30 cellular contexts compared by ENCODE assay signal in the genomic region with DNA sequence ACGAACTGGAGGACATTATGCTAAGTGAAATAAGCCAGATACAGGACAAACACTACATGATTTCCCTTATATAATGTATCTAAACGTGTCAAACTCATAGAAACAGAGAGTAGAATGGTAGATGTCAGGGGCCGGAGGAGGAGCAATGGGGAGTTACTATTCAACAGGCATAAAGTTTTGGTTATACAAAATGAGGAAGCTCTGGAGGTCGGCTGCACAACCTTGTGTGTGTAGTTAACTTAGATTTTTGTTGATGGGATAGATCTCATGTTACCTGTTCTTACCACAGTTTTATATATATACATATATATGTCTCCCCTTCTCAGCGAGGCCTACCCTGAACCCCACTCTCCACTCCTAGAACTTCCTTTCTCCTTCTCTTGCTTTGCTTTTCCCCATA. TPM values are rescaled to one million over a fixed set of nuclear protein-coding genes. Genes with fewer than 3 reads are reported as not detected.
DNase-seq lines count a peak whose midpoint lies in the region; ATAC-seq, FAIRE-seq and TF ChIP-seq lines count a peak whose summit lies in the region.
"Had no signal": no experiment of that assay in that cellular context is flagged by ENCODE, and none has a peak within 500 bp of the region (broad histone marks: within the 10 kb centered on the region; RNA-seq: fewer than 3 reads in every experiment).

No MANE protein-coding gene starts in this region.

- no peaks in the 10 kb centered on the region for H3K9me3 ChIP-seq in IMR-90 (ENCODE audit: control insufficient read depth, insufficient read depth, low read length)
- no peaks in the 10 kb centered on the region for H3K9me3 ChIP-seq in HepG2 (ENCODE audit: low read length)
- H3K9me3 ChIP-seq in smooth muscle cell (replicated peaks; ENCODE audit: low read depth): no peaks in the 10 kb centered on the region
- H3K9me3 ChIP-seq: BLaER1 treated with 17β-estradiol and CSF1 and Interleukin-3, amounts not matched to agents 10 nM and 100 nM had no signal

- no CpG with 5 or more reads among the region's 5 CpGs for WGBS in IMR-90 (ENCODE audit: extremely low coverage in 2 of 2, insufficient read length in 1 of 2), 2 experiments
- WGBS in HepG2 (ENCODE audit: low lambda C conversion rate): 31% methylated on average over 5 of the region's 5 CpGs
- 86% methylated on average over 5 of the region's 5 CpGs for WGBS in smooth muscle cell (ENCODE audit: low lambda C conversion rate)

- H3K14ac ChIP-seq in IMR-90 (replicated peaks; ENCODE audit: low read depth, low read length): no peak overlapping the region

- no peak for FAIRE-seq in HepG2 (lab: Jason Lieb, UNC)
- FAIRE-seq: A204.1, D721Med, GM12892, GM18507 had no signal

- H3K9ac ChIP-seq in IMR-90 (ENCODE audit: low read depth, low read length) (no peak overlapping the region), HepG2 (ENCODE audit: insufficient read depth, low read depth, low read length) (peak overlapping the region; percentile 70), smooth muscle cell (ENCODE audit: low read depth) (no peak overlapping the region)
- H3K9ac ChIP-seq: BLaER1 treated with 17β-estradiol and CSF1 and Interleukin-3, amounts not matched to agents 10 nM and 100 nM had no signal

- H3K4ac ChIP-seq in IMR-90 (ENCODE audit: low read depth, low read length): no peak overlapping the region

- H3K36me3 ChIP-seq in ACC112 (ENCODE audit: insufficient read depth, low read length) (no peaks in the 10 kb centered on the region), IMR-90 (ENCODE audit: control insufficient read depth, insufficient read depth, low read length) (no peaks in the 10 kb centered on the region), HepG2 (replicated peaks in 1 of 2; ENCODE audit: control insufficient read depth in 1 of 2, insufficient read depth in 2 of 2, low read length in 2 of 2) (no peaks in the 10 kb centered on the region), smooth muscle cell (ENCODE audit: low read depth) (no peaks in the 10 kb centered on the region)
- H3K36me3 ChIP-seq: BLaER1 treated with 17β-estradiol and CSF1 and Interleukin-3, amounts not matched to agents 10 nM and 100 nM had no signal

- no peak overlapping the region for H2AFZ ChIP-seq in ACC112 (ENCODE audit: low read length, unreplicated experiment)
- H2AFZ ChIP-seq in IMR-90 (replicated peaks; ENCODE audit: low read length, poor library complexity): no peak overlapping the region
- no peak overlapping the region for H2AFZ ChIP-seq in HepG2 (ENCODE audit: low read length)
- peak overlapping the region; percentile 15 for H2AFZ ChIP-seq in smooth muscle cell (ENCODE audit: low read depth)

- no peak overlapping the region; the same call in 1 of the 2 replicates for H2AK5ac ChIP-seq in IMR-90 (ENCODE audit: low read depth, low read length)

- H3K9me3 Mint-ChIP-seq in stimulated activated naive CD8-positive, alpha-beta T cell treated with anti-CD3 and anti-CD28 coated beads, Interleukin-15, amount 100 ng/mL, for 72 hours: no peaks in the 10 kb centered on the region

- H4K8ac ChIP-seq in IMR-90 (ENCODE audit: low read depth in 2 of 2, low read length in 2 of 2): peak overlapping the region in 1 of 2 experiments; percentile 14; a peak in 1 of 4 replicates

- no peak for TF ChIP-seq EP300 in HepG2 (IDR thresholded peaks at IDR 0.05; ENCODE audit: low read depth in 2 of 2, low read length in 2 of 2)
- no peak for TF ChIP-seq EP300 in HepG2 (CRISPR knock-in tag; IDR thresholded peaks at IDR 0.05; ENCODE audit: borderline replicate concordance)

- peak overlapping the region; percentile 70 for H2BK5ac ChIP-seq in IMR-90 (ENCODE audit: low read depth, low read length, poor library complexity, severe bottlenecking)

- dilution Hi-C loops in IMR-90 (cut with HindIII; ENCODE audit: low sequenced_read_pairs, unreplicated experiment): no loop called here

- H3K4me1 ChIP-seq in ACC112 (ENCODE audit: control insufficient read depth, insufficient read depth, low read length, unreplicated experiment) (peaks cover 18% of the 10 kb centered on the region), IMR-90 (ENCODE audit: control insufficient read depth, insufficient read depth, low read length) (peaks cover 8% of the 10 kb centered on the region), HepG2 (ENCODE audit: insufficient read depth, low read length) (peaks cover 87% of the 10 kb centered on the region), smooth muscle cell (ENCODE audit: low read depth) (no peaks in the 10 kb centered on the region)
- H3K4me1 ChIP-seq: BLaER1 treated with 17β-estradiol and CSF1 and Interleukin-3, amounts not matched to agents 10 nM and 100 nM had no signal

- no peak overlapping the region for H3K23ac ChIP-seq in IMR-90 (ENCODE audit: low read depth, low read length)

- BruUV-seq in IMR-90 (replicated peaks; lab: Mats Ljungman, UMichigan): no TSS peak
- BruUV-seq in HepG2 (replicated peaks; lab: Mats Ljungman, UMichigan): TSS peak; percentile 96

- peak overlapping the region; percentile 57; the same call in 1 of the 2 replicates for H2BK120ac ChIP-seq in IMR-90 (ENCODE audit: low read depth, low read length)

- no peak overlapping the region for H2BK15ac ChIP-seq in IMR-90 (ENCODE audit: low read depth, low read length)

- H3K4me3 Mint-ChIP-seq in stimulated activated naive CD8-positive, alpha-beta T cell treated with anti-CD3 and anti-CD28 coated beads, Interleukin-15, amount 100 ng/mL, for 72 hours: no peak overlapping the region
- H3K4me3 Mint-ChIP-seq: CD8-positive, alpha-beta memory T cell; IgD-negative memory B cell had no signal

- no peaks in the 10 kb centered on the region for H3K9me1 ChIP-seq in IMR-90 (ENCODE audit: insufficient read depth, low read length)

- H3K27ac ChIP-seq in ACC112 (ENCODE audit: low read depth, low read length): peak overlapping the region; percentile 42
- H3K27ac ChIP-seq in IMR-90 (ENCODE audit: insufficient read depth, low read length): peak overlapping the region; percentile 67; the same call in 1 of the 2 replicates
- H3K27ac ChIP-seq in HepG2 (ENCODE audit: extremely low read length, insufficient read depth, low read length): peak overlapping the region; percentile 98
- H3K27ac ChIP-seq in smooth muscle cell (ENCODE audit: low read depth): no peak overlapping the region
- H3K27ac ChIP-seq: BLaER1 treated with 17β-estradiol and CSF1 and Interleukin-3, amounts not matched to agents 10 nM and 100 nM; HL-60 had no signal

- H3K4me3 ChIP-seq in ACC112 (ENCODE audit: low read depth, low read length) (no peak overlapping the region), IMR-90 (ENCODE audit: insufficient read depth, low read depth, low read length) (no peak overlapping the region), HepG2 (replicated peaks in 1 of 3; ENCODE audit: insufficient read depth in 1 of 3, low read depth in 2 of 3, low read length in 3 of 3) (peak overlapping the region in 1 of 3 experiments; percentile 13; a peak in 1 of 6 replicates), smooth muscle cell (no peak overlapping the region)
- H3K4me3 ChIP-seq: BLaER1 treated with 17β-estradiol and CSF1 and Interleukin-3, amounts not matched to agents 10 nM and 100 nM had no signal

- peak overlapping the region; percentile 86 for H3K18ac ChIP-seq in IMR-90 (ENCODE audit: low read depth, low read length)

- H4K91ac ChIP-seq in IMR-90 (ENCODE audit: insufficient read depth, low read depth, low read length): peak overlapping the region; percentile 33; the same call in 1 of the 2 replicates

- H3K79me1 ChIP-seq in IMR-90 (ENCODE audit: low read depth in 1 of 2, low read length in 2 of 2): no peaks in the 10 kb centered on the region

- TF ChIP-seq POLR2A in IMR-90 (IDR thresholded peaks at IDR 0.05; ENCODE audit: low read depth, low read length) (no peak), HepG2 (IDR thresholded peaks at IDR 0.05; ENCODE audit: insufficient read depth in 1 of 2, low read depth in 2 of 2, low read length in 2 of 2) (peak in 1 of 2 experiments; percentile 54; a peak in 1 of 4 replicates)

- TF ChIP-seq CTCF in IMR-90 (conservative IDR thresholded peaks at IDR 0.05; ENCODE audit: low read depth, low read length) (no peak), HepG2 (CRISPR knock-in tag; IDR thresholded peaks at IDR 0.05) (no peak), smooth muscle cell (IDR thresholded peaks at IDR 0.05; ENCODE audit: borderline replicate concordance, insufficient read depth, poor library complexity, severe bottlenecking) (no peak)

- POLR2A ChIA-PET in IMR-90 (lab: Charles Lee; ENCODE audit: unreplicated experiment): no interaction called here
- POLR2A ChIA-PET in HepG2 (lab: Yijun Ruan, JAX): interaction anchor here (0.6 to 4.8 kb wide), 22 partner anchors 8 to 124 kb away, joined by 3 to 189 read pairs (median 6); no protein-coding TSS in a partner anchor

- CTCF ChIA-PET in IMR-90 (lab: Yijun Ruan, JAX): no interaction called here
- CTCF ChIA-PET in HepG2 (lab: Yijun Ruan, JAX; ENCODE audit: low intra/inter-chr PET ratio, low total read pairs): no interaction called here

- DNase-seq in IMR-90 (no peak), HepG2 (ENCODE audit: low spot score) (no peak), smooth muscle cell (lab: John Stamatoyannopoulos, UW; ENCODE audit: unreplicated experiment) (no peak), CD1c-positive myeloid dendritic cell (ENCODE audit: extremely low spot score) (no peak)
- DNase-seq in stimulated activated naive CD8-positive, alpha-beta T cell treated with anti-CD3 and anti-CD28 coated beads, Interleukin-15, amount 100 ng/mL, for 72 hours: no peak
- DNase-seq: CD8-positive, alpha-beta memory T cell; H7; Karpas-422; NCI-H1092; NCI-H146; NCI-H2029 treated with DMSO at 0.1 percent for 48 hours; NCI-H2171; NCI-H446; NCI-H69; NK-92 treated with Interleukin-12 subunit alpha and Interleukin-12 subunit beta, amount 100 ng/mL, for 24 hours; PC-3; RPMI8226; SIG-M5 had no signal

- intact Hi-C loops in IMR-90 (cut with micrococcal nuclease): no loop called here
- intact Hi-C loops in HepG2 (cut with micrococcal nuclease; ENCODE audit: unreplicated experiment): loop anchor here (1.0 kb wide), 4 partner anchors 14 to 46 kb away; no protein-coding TSS in a partner anchor

- H3K79me2 ChIP-seq in ACC112 (ENCODE audit: control insufficient read depth, insufficient read depth, low read length, unreplicated experiment) (no peaks in the 10 kb centered on the region), HepG2 (ENCODE audit: insufficient read depth, low read length) (no peaks in the 10 kb centered on the region), smooth muscle cell (ENCODE audit: low read depth) (no peaks in the 10 kb centered on the region)

- ATAC-seq in IMR-90 (ENCODE audit: low read depth): no peak
- ATAC-seq in HepG2: no peak
- ATAC-seq in stimulated activated naive CD8-positive, alpha-beta T cell treated with anti-CD3 and anti-CD28 coated beads, Interleukin-15, amount 100 ng/mL, for 72 hours: no peak
- ATAC-seq in GM18861 (IDR thresholded peaks at IDR 0.05; ENCODE audit: unreplicated experiment): no peak
- ATAC-seq: PC-3, SK-N-SH treated with all-trans-retinoic acid at 6 μM for 48 hours had no signal

- no peaks in the 10 kb centered on the region for H3K27me3 ChIP-seq in ACC112 (ENCODE audit: insufficient read depth, low read length)
- no peaks in the 10 kb centered on the region for H3K27me3 ChIP-seq in IMR-90 (ENCODE audit: control insufficient read depth, insufficient read depth, low read length)
- no peaks in the 10 kb centered on the region for H3K27me3 ChIP-seq in HepG2 (ENCODE audit: control insufficient read depth in 1 of 2, insufficient read depth in 2 of 2, low read length in 2 of 2)
- no peaks in the 10 kb centered on the region for H3K27me3 ChIP-seq in smooth muscle cell (ENCODE audit: low read depth)
- H3K27me3 ChIP-seq: BLaER1 treated with 17β-estradiol and CSF1 and Interleukin-3, amounts not matched to agents 10 nM and 100 nM had no signal

- H3K56ac ChIP-seq in IMR-90 (ENCODE audit: extremely low read depth, insufficient read depth, low read length): no peak overlapping the region

- H4K20me1 ChIP-seq in IMR-90 (ENCODE audit: insufficient read depth, low read length) (no peaks in the 10 kb centered on the region), HepG2 (ENCODE audit: insufficient read depth, low read length) (no peaks in the 10 kb centered on the region), smooth muscle cell (ENCODE audit: low read depth) (no peaks in the 10 kb centered on the region)
- H4K20me1 ChIP-seq: BLaER1 treated with 17β-estradiol and CSF1 and Interleukin-3, amounts not matched to agents 10 nM and 100 nM had no signal

- H3K4me2 ChIP-seq in IMR-90 (ENCODE audit: low read depth, low read length): no peak overlapping the region
- peak overlapping the region; percentile 50 for H3K4me2 ChIP-seq in HepG2 (ENCODE audit: low read depth, low read length)
- H3K4me2 ChIP-seq in smooth muscle cell: no peak overlapping the region
- H3K4me2 ChIP-seq: BLaER1 treated with 17β-estradiol and CSF1 and Interleukin-3, amounts not matched to agents 10 nM and 100 nM had no signal

- H2AK9ac ChIP-seq in IMR-90 (replicated peaks; ENCODE audit: low read depth, low read length, poor library complexity): no peak overlapping the region

- H4K5ac ChIP-seq in IMR-90 (ENCODE audit: low read depth, low read length): peak overlapping the region; percentile 29; the same call in 1 of the 2 replicates

- TF ChIP-seq RAD21 in IMR-90 (IDR thresholded peaks at IDR 0.05; ENCODE audit: low read length) (no peak), HepG2 (CRISPR knock-in tag; IDR thresholded peaks at IDR 0.05) (no peak)

- no peaks in the 10 kb centered on the region for H3K4me1 Mint-ChIP-seq in stimulated activated naive CD8-positive, alpha-beta T cell treated with anti-CD3 and anti-CD28 coated beads, Interleukin-15, amount 100 ng/mL, for 72 hours
- H3K4me1 Mint-ChIP-seq: CD8-positive, alpha-beta memory T cell; IgD-negative memory B cell had no signal

- in situ Hi-C loops in IMR-90 (cut with MboI; ENCODE audit: low sequenced_read_pairs): no loop called here
- in situ Hi-C loops in HepG2 (cut with HindIII; ENCODE audit: extremely low pct_ligation_motif_present, low pct_unique_long_range_greater_than_20kb): no loop called here

- H2BK20ac ChIP-seq in IMR-90 (ENCODE audit: low read depth, low read length): no peak overlapping the region

- no peaks in the 10 kb centered on the region for H3F3A ChIP-seq in smooth muscle cell (ENCODE audit: low read depth)

- peaks cover 10% of the 10 kb centered on the region for H3K27me3 Mint-ChIP-seq in stimulated activated naive CD8-positive, alpha-beta T cell treated with anti-CD3 and anti-CD28 coated beads, Interleukin-15, amount 100 ng/mL, for 72 hours

- no peak overlapping the region for H3K27ac Mint-ChIP-seq in stimulated activated naive CD8-positive, alpha-beta T cell treated with anti-CD3 and anti-CD28 coated beads, Interleukin-15, amount 100 ng/mL, for 72 hours
- H3K27ac Mint-ChIP-seq: CD8-positive, alpha-beta memory T cell; IgD-negative memory B cell had no signal

RNA-seq across cellular contexts. Expression of gene TECTB, which starts 22.4 kb away (rescaled TPM):
- total RNA-seq in IMR-90 (2012; rRNA removed): not detected in 2 replicates
- not detected in 2 replicates for polyA plus RNA-seq in IMR-90 (2012; rRNA removed)
- polyA plus RNA-seq in IMR-90 (2012; cell fraction: cytosol; rRNA removed): not detected in 2 replicates
- not detected in 2 replicates for polyA plus RNA-seq in IMR-90 (2012; cell fraction: nucleus; rRNA removed; ENCODE audit: low replicate concordance)
- 1.3 and 1.8 TPM in 2 replicates for total RNA-seq in HepG2 (2016; rRNA removed; fragmentation: Illumina TruSeq; extraction: Trizol)
- total RNA-seq in HepG2 (2016; cell fraction: cytosol; rRNA removed; fragmentation: Illumina TruSeq; extraction: Trizol; ENCODE audit: low read depth): 0.61 and 0.71 TPM in 2 replicates
- total RNA-seq in HepG2 (2016; cell fraction: insoluble cytoplasmic fraction; rRNA removed; fragmentation: Illumina TruSeq; extraction: Trizol): 1.5 and 1.9 TPM in 2 replicates
- total RNA-seq in HepG2 (2016; cell fraction: membrane; rRNA removed; fragmentation: Illumina TruSeq; extraction: Trizol): 1.0 and 1.4 TPM in 2 replicates
- total RNA-seq in HepG2 (2016; cell fraction: nucleus; rRNA removed; fragmentation: Illumina TruSeq; extraction: Trizol): 2.4 and 2.8 TPM in 2 replicates
- polyA plus RNA-seq in HepG2 (2011; rRNA removed): 0.78 and 1.1 TPM in 2 replicates
- polyA plus RNA-seq in HepG2 (2011; cell fraction: cytosol; rRNA removed): 0.48 and 0.63 TPM in 2 replicates
- 1.3 and 1.7 TPM in 2 replicates for polyA plus RNA-seq in HepG2 (2011; cell fraction: nucleus; rRNA removed)
- 0.68 and 1.6 TPM in 2 replicates for polyA plus RNA-seq in HepG2 (2012)
- 0.19 and 0.38 TPM in 2 replicates for polyA plus RNA-seq in HepG2 (2016; cell fraction: cytosol; fragmentation: Illumina TruSeq; extraction: Trizol; ENCODE audit: low read depth)
- polyA plus RNA-seq in HepG2 (2016; cell fraction: insoluble cytoplasmic fraction; fragmentation: Illumina TruSeq; extraction: Trizol; ENCODE audit: low read depth): 1.3 and 1.6 TPM in 2 replicates
- polyA plus RNA-seq in HepG2 (2016; cell fraction: membrane; fragmentation: Illumina TruSeq; extraction: Trizol; ENCODE audit: low read depth): 0.73 and 0.96 TPM in 2 replicates
- 4.3 and 5.3 TPM in 2 replicates for polyA plus RNA-seq in HepG2 (2016; cell fraction: nucleus; fragmentation: Illumina TruSeq; extraction: Trizol; ENCODE audit: insufficient read depth, low read depth)
- 0.66 TPM in 1 of 2 replicates, not detected in the other for polyA minus RNA-seq in HepG2 (2011; rRNA and poly(A)+ RNA removed; ENCODE audit: low replicate concordance)
- 0.40 TPM in 1 of 2 replicates, not detected in the other for polyA minus RNA-seq in HepG2 (2011; cell fraction: cytosol; rRNA and poly(A)+ RNA removed)
- polyA minus RNA-seq in HepG2 (2011; cell fraction: nucleus; rRNA and poly(A)+ RNA removed): 0.52 and 0.99 TPM in 2 replicates
- not detected in 2 replicates for total RNA-seq in smooth muscle cell
- polyA plus RNA-seq in smooth muscle cell: not detected in 2 replicates
- total RNA-seq: CD8-positive, alpha-beta memory T cell; H7; HT1080; MCF 10A; PC-3 had no signal
- polyA plus RNA-seq: CD8-positive, alpha-beta memory T cell; IgD-negative memory B cell had no signal
